ENCODE assay signal across 15 cellular contexts in the genomic region with DNA sequence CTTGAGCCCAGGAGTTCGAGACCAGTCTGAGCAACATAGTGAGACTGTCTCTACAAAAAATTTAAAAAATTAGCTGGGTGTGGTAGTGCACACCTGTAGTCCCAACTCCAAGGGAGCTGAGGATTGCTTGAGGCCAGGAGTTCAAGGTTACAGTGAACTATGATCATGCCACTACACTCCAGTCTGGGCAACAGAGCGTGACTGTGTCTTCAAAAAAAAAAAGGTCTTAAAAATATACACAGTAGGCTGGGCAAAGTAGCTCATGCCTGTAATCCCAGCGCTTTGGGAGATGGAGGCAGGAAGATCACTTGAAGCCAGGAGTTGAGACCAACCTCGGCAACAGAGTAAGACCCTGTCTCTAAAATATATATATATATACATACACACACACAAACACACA. TPM values are rescaled to one million over a fixed set of nuclear protein-coding genes. Genes with fewer than 3 reads are reported as not detected.
DNase-seq lines count a peak whose midpoint lies in the region; ATAC-seq and TF ChIP-seq lines count a peak whose summit lies in the region.
"Had no signal": no experiment of that assay in that cellular context is flagged by ENCODE, and none has a peak within 500 bp of the region (broad histone marks: within the 10 kb centered on the region; RNA-seq: fewer than 3 reads in every experiment).

No MANE protein-coding gene starts in this region.

- H4K20me1 ChIP-seq in OCI-LY7 (ENCODE audit: insufficient read depth, low read length), result no peaks in the 10 kb centered on the region

- H3K4me3 ChIP-seq in OCI-LY7 (ENCODE audit: low read depth, low read length, poor library complexity, severe bottlenecking) (peak overlapping the region; percentile 33), parathyroid adenoma (ENCODE audit: low read depth, low read length) (no peak overlapping the region)
- H3K4me3 ChIP-seq: hepatocyte, lung had no signal

- POLR2A ChIA-PET in OCI-LY7 (lab: Charles Lee), result interaction anchor here (0.6 to 2.1 kb wide), 8 partner anchors 9 to 818 kb away, joined by 3 to 8 read pairs (median 4); a partner anchor contains a TSS

- no peaks in the 10 kb centered on the region for H3K27me3 ChIP-seq in parathyroid adenoma (ENCODE audit: control insufficient read depth, insufficient read depth, low read length)
- H3K27me3 ChIP-seq: hepatocyte had no signal

- peaks cover 62% of the 10 kb centered on the region for H3K4me1 Mint-ChIP-seq in activated CD4-positive, alpha-beta T cell treated with anti-CD3 and anti-CD28 coated beads, Interleukin-2, amount 10 ng/mL, durations not matched to agents 24 days and 14 days

- peaks cover 47% of the 10 kb centered on the region for H3K36me3 Mint-ChIP-seq in activated CD4-positive, alpha-beta T cell treated with anti-CD3 and anti-CD28 coated beads, Interleukin-2, amount 10 ng/mL, durations not matched to agents 24 days and 14 days (ENCODE audit: low read depth)

- H3K4me2 ChIP-seq in OCI-LY7 (ENCODE audit: low read length) (peak overlapping the region; percentile 57), parathyroid adenoma (ENCODE audit: low read length) (peak overlapping the region; percentile 5)
- H3K4me2 ChIP-seq: hepatocyte had no signal

- H3K4me1 ChIP-seq in OCI-LY7 (ENCODE audit: insufficient read depth, low read length, poor library complexity, severe bottlenecking), result peaks cover 52% of the 10 kb centered on the region
- peaks cover 3% of the 10 kb centered on the region for H3K4me1 ChIP-seq in parathyroid adenoma
- H3K4me1 ChIP-seq: Caco-2 had no signal

- TF ChIP-seq CTCF in OCI-LY7 (conservative IDR thresholded peaks at IDR 0.05; ENCODE audit: low read length) (no peak), parathyroid adenoma (IDR thresholded peaks at IDR 0.05) (no peak)

- H3K27ac ChIP-seq in OCI-LY7 (ENCODE audit: low read depth, low read length, poor library complexity, severe bottlenecking) (peak overlapping the region; percentile 84), caudate nucleus (ENCODE audit: low read depth, low read length) (peak overlapping the region; percentile 62), parathyroid adenoma (no peak overlapping the region)
- H3K27ac ChIP-seq: hepatocyte had no signal

- peak overlapping the region; percentile 59 for H3K4me3 Mint-ChIP-seq in activated CD4-positive, alpha-beta T cell treated with anti-CD3 and anti-CD28 coated beads, Interleukin-2, amount 10 ng/mL, durations not matched to agents 24 days and 14 days

- H3K27me3 Mint-ChIP-seq in activated CD4-positive, alpha-beta T cell treated with anti-CD3 and anti-CD28 coated beads, Interleukin-2, amount 10 ng/mL, durations not matched to agents 24 days and 14 days, result no peaks in the 10 kb centered on the region

- CTCF ChIA-PET in OCI-LY7 (lab: Charles Lee; ENCODE audit: unreplicated experiment), result interaction anchor here (1.6 kb wide), 1 partner anchor 9 kb away, joined by 5 read pairs; no protein-coding TSS in a partner anchor

- no peak for ATAC-seq in HG02938 (IDR thresholded peaks at IDR 0.05; ENCODE audit: unreplicated experiment)
- ATAC-seq: PC-3 had no signal

- peak overlapping the region; percentile 88 for H3K27ac Mint-ChIP-seq in activated CD4-positive, alpha-beta T cell treated with anti-CD3 and anti-CD28 coated beads, Interleukin-2, amount 10 ng/mL, durations not matched to agents 24 days and 14 days

- H2AFZ ChIP-seq in OCI-LY7 (ENCODE audit: low read length), result peak overlapping the region; percentile 33; the same call in 1 of the 2 replicates
- H2AFZ ChIP-seq in parathyroid adenoma, result no peak overlapping the region
- H2AFZ ChIP-seq: hepatocyte had no signal

- H3K79me2 ChIP-seq in OCI-LY7 (ENCODE audit: insufficient read depth, low read depth, low read length) (no peaks in the 10 kb centered on the region), parathyroid adenoma (no peaks in the 10 kb centered on the region)
- H3K79me2 ChIP-seq: hepatocyte had no signal

- H3K9me3 Mint-ChIP-seq in activated CD4-positive, alpha-beta T cell treated with anti-CD3 and anti-CD28 coated beads, Interleukin-2, amount 10 ng/mL, durations not matched to agents 24 days and 14 days, result peaks cover 4% of the 10 kb centered on the region

- H3K9ac ChIP-seq in parathyroid adenoma, result no peak overlapping the region

- DNase-seq in activated CD4-positive, alpha-beta T cell treated with anti-CD3 and anti-CD28 coated beads, Interleukin-2, amount 10 ng/mL, durations not matched to agents 24 days and 14 days, result no peak
- no peak for DNase-seq in activated CD4-positive, alpha-beta T cell treated with anti-CD3 and anti-CD28 coated beads, Interleukin-2, amount 50 U/mL, for 1 hour
- peak; percentile 22 for DNase-seq in OCI-LY7 (ENCODE audit: low spot score)
- no peak for DNase-seq in caudate nucleus (lab: John Stamatoyannopoulos, UW)
- DNase-seq in EL, result no peak
- DNase-seq in AG20443 (ENCODE audit: low spot score), result no peak
- DNase-seq: activated CD4-positive, alpha-beta T cell treated with anti-CD3 and anti-CD28 coated beads for 4 hours; Caco-2; GOT3; NCI-H446; PC-3 had no signal

- BruUV-seq in OCI-LY7 (replicated peaks; lab: Mats Ljungman, UMichigan), result no TSS peak

- H3K9me2 ChIP-seq in OCI-LY7 (ENCODE audit: insufficient read depth, low read length), result no peaks in the 10 kb centered on the region

- H3K36me3 ChIP-seq in OCI-LY7 (ENCODE audit: insufficient read depth, low read length), result peaks cover 44% of the 10 kb centered on the region
- no peaks in the 10 kb centered on the region for H3K36me3 ChIP-seq in parathyroid adenoma (ENCODE audit: control insufficient read depth, insufficient read depth, low read length)

- intact Hi-C loops in activated CD4-positive, alpha-beta T cell treated with anti-CD3 and anti-CD28 coated beads, Interleukin-2, amount 10 ng/mL, durations not matched to agents 24 days and 14 days (cut with micrococcal nuclease), result no loop called here
- intact Hi-C loops in OCI-LY7 (cut with micrococcal nuclease; ENCODE audit: unreplicated experiment), result loop anchor here (1.0 kb wide), 1 partner anchor 29 kb away; no protein-coding TSS in a partner anchor

- H3K9me3 ChIP-seq in OCI-LY7 (ENCODE audit: low read length), result no peaks in the 10 kb centered on the region
- H3K9me3 ChIP-seq in parathyroid adenoma (ENCODE audit: control insufficient read depth, low read length), result no peaks in the 10 kb centered on the region
- H3K9me3 ChIP-seq: Caco-2 had no signal

RNA-seq across cellular contexts. Expression of a gene that starts 11.2 kb away (rescaled TPM):
- total RNA-seq in activated CD4-positive, alpha-beta T cell treated with anti-CD3 and anti-CD28 coated beads, Interleukin-2, amount 10 ng/mL, durations not matched to agents 24 days and 14 days, result 81.0 and 83.7 TPM in 2 replicates
- not detected in 2 replicates for total RNA-seq in OCI-LY7 (2014; rRNA removed; shearing (Covaris generic))
- total RNA-seq in OCI-LY7 (2022), result not detected in 2 replicates

RNA-seq across cellular contexts. Expression of a gene that starts 11.4 kb away (rescaled TPM):
- 63.4 and 64.6 TPM in 2 replicates for total RNA-seq in activated CD4-positive, alpha-beta T cell treated with anti-CD3 and anti-CD28 coated beads, Interleukin-2, amount 10 ng/mL, durations not matched to agents 24 days and 14 days
- total RNA-seq in OCI-LY7 (2014; rRNA removed; shearing (Covaris generic)), result 51.6 and 62.0 TPM in 2 replicates
- 56.4 and 58.5 TPM in 2 replicates for total RNA-seq in OCI-LY7 (2022)

RNA-seq across cellular contexts. Expression of a gene that starts 12.0 kb away (rescaled TPM):
- 263 and 267 TPM in 2 replicates for total RNA-seq in activated CD4-positive, alpha-beta T cell treated with anti-CD3 and anti-CD28 coated beads, Interleukin-2, amount 10 ng/mL, durations not matched to agents 24 days and 14 days
- 89.8 and 99.5 TPM in 2 replicates for total RNA-seq in OCI-LY7 (2014; rRNA removed; shearing (Covaris generic))
- 93.5 and 118 TPM in 2 replicates for total RNA-seq in OCI-LY7 (2022)

RNA-seq across cellular contexts. Expression of a gene that starts 29.1 kb away (rescaled TPM):
- total RNA-seq in activated CD4-positive, alpha-beta T cell treated with anti-CD3 and anti-CD28 coated beads, Interleukin-2, amount 10 ng/mL, durations not matched to agents 24 days and 14 days, result 33.2 and 37.7 TPM in 2 replicates
- 65.4 and 65.7 TPM in 2 replicates for total RNA-seq in OCI-LY7 (2014; rRNA removed; shearing (Covaris generic))
- 127 and 136 TPM in 2 replicates for total RNA-seq in OCI-LY7 (2022)

RNA-seq across cellular contexts. Expression of a gene that starts 31.2 kb away (rescaled TPM):
- total RNA-seq in activated CD4-positive, alpha-beta T cell treated with anti-CD3 and anti-CD28 coated beads, Interleukin-2, amount 10 ng/mL, durations not matched to agents 24 days and 14 days, result 37.0 and 41.1 TPM in 2 replicates
- total RNA-seq in OCI-LY7 (2014; rRNA removed; shearing (Covaris generic)), result 98.9 and 121 TPM in 2 replicates
- total RNA-seq in OCI-LY7 (2022), result 119 and 120 TPM in 2 replicates

Comparison
In these comparisons a context has a peak if more than half of its experiments do, and no peak if none do; other contexts are left out.
1. RNA of a gene that starts 11.2 kb away (total RNA-seq): 81.0 to 83.7 TPM in activated CD4-positive, alpha-beta T cell treated with anti-CD3 and anti-CD28 coated beads, Interleukin-2, amount 10 ng/mL, durations not matched to agents 24 days and 14 days; not detected in OCI-LY7; every median in the first group is over 10 times any median in the second.